Comparison of ENCODE assay signal across 8 cellular contexts in genomic region chr3:184811999-184812844, GRCh38. TPM values are rescaled to one million over a fixed set of nuclear protein-coding genes. Genes with fewer than 3 reads are reported as not detected.
A peak's percentile ranks its signal among the peaks of the same experiment; 100 is the strongest.
DNase-seq lines count a peak whose midpoint lies in the region; ATAC-seq and TF ChIP-seq lines count a peak whose summit lies in the region.

Gene VPS8 (plus strand): TSS chr3:184812166. CDS start chr3:184824633, 12,467 bp downstream.

- H3K27me3 ChIP-seq in GM23248 (replicated peaks; ENCODE audit: insufficient read depth) (no peaks in the 10 kb centered on the region), fibroblast of lung (ENCODE audit: control insufficient read depth, insufficient read depth, low read length) (no peaks in the 10 kb centered on the region)

- peaks cover 4% of the 10 kb centered on the region for H3K27me3 Mint-ChIP-seq in activated T-helper 1 cell treated with anti-CD3 and anti-CD28 coated beads, Interleukin-12 subunit alpha, Interleukin-12 subunit beta, Interleukin-2, Interleukin-4 antibody, amounts not matched to agents 30 ng/mL and 10 ng/mL and 1 ng/mL, durations not matched to agents 14 hours and 24 hours and 36 hours (ENCODE audit: insufficient read depth)
- peaks cover 0 to 3% (median 0%) of the 10 kb centered on the region in 5 donors for H3K27me3 Mint-ChIP-seq in naive thymus-derived CD8-positive, alpha-beta T cell

- ATAC-seq in naive thymus-derived CD8-positive, alpha-beta T cell, result peak; percentile 82 to 83

- H3K9me3 ChIP-seq in GM23248 (ENCODE audit: low read depth), result no peaks in the 10 kb centered on the region
- H3K9me3 ChIP-seq in fibroblast of lung (ENCODE audit: control insufficient read depth, insufficient read depth, low read depth, low read length), result no peaks in the 10 kb centered on the region

- H4K20me1 ChIP-seq in GM23248 (ENCODE audit: insufficient read depth), result no peaks in the 10 kb centered on the region
- no peaks in the 10 kb centered on the region for H4K20me1 ChIP-seq in fibroblast of lung (ENCODE audit: control insufficient read depth, extremely low read depth, insufficient read depth, low read length)

- peak within 1 kb of the TSS; percentile 79 for H3K9ac ChIP-seq in GM23248
- peak within 1 kb of the TSS; percentile 76 for H3K9ac ChIP-seq in fibroblast of lung (ENCODE audit: insufficient read depth, low read length)

- H3K4me1 ChIP-seq in GM23248 (ENCODE audit: insufficient read depth) (peaks cover 6% of the 10 kb centered on the region; the same call in 1 of the 2 replicates), fibroblast of lung (ENCODE audit: control insufficient read depth, extremely low read depth, insufficient read depth, low read length) (peaks cover 7% of the 10 kb centered on the region)

- peaks cover 75% of the 10 kb centered on the region for H3K4me1 Mint-ChIP-seq in activated T-helper 1 cell treated with anti-CD3 and anti-CD28 coated beads, Interleukin-12 subunit alpha, Interleukin-12 subunit beta, Interleukin-2, Interleukin-4 antibody, amounts not matched to agents 30 ng/mL and 10 ng/mL and 1 ng/mL, durations not matched to agents 14 hours and 24 hours and 36 hours (ENCODE audit: low read depth)
- peaks cover 22 to 59% (median 52%) of the 10 kb centered on the region in 4 donors for H3K4me1 Mint-ChIP-seq in naive thymus-derived CD8-positive, alpha-beta T cell

- peak within 1 kb of the TSS; percentile 94 for H3K4me3 Mint-ChIP-seq in activated T-helper 1 cell treated with anti-CD3 and anti-CD28 coated beads, Interleukin-12 subunit alpha, Interleukin-12 subunit beta, Interleukin-2, Interleukin-4 antibody, amounts not matched to agents 30 ng/mL and 10 ng/mL and 1 ng/mL, durations not matched to agents 14 hours and 24 hours and 36 hours
- peak within 1 kb of the TSS; percentile 92 to 100 (median 96) for H3K4me3 Mint-ChIP-seq in naive thymus-derived CD8-positive, alpha-beta T cell

- WGBS in GM23248 (ENCODE audit: low coverage in 1 of 2, low lambda C conversion rate in 2 of 2, missing lambda C conversion rate in 2 of 2), 2 experiments, result 0 to 1% methylated on average over 61 of the region's 62 CpGs

- no peaks in the 10 kb centered on the region for H3K9me3 Mint-ChIP-seq in activated T-helper 1 cell treated with anti-CD3 and anti-CD28 coated beads, Interleukin-12 subunit alpha, Interleukin-12 subunit beta, Interleukin-2, Interleukin-4 antibody, amounts not matched to agents 30 ng/mL and 10 ng/mL and 1 ng/mL, durations not matched to agents 14 hours and 24 hours and 36 hours
- peaks cover 0 to 4% (median 0%) of the 10 kb centered on the region in 9 donors for H3K9me3 Mint-ChIP-seq in naive thymus-derived CD8-positive, alpha-beta T cell

- in situ Hi-C loops in GM23248 (cut with MboI), result no loop called here

- TF ChIP-seq CTCF in fibroblast of lung (conservative IDR thresholded peaks at IDR 0.05 in 1 of 2, IDR thresholded peaks at IDR 0.05 in 1 of 2; ENCODE audit: low read depth in 1 of 2, low read length in 2 of 2), result peak; percentile 42 to 55

- H3K4me2 ChIP-seq in GM23248 (ENCODE audit: unreplicated experiment) (peak within 1 kb of the TSS; percentile 94), fibroblast of lung (ENCODE audit: extremely low read depth, insufficient read depth, low read length) (peak within 1 kb of the TSS; percentile 98)

- POLR2A ChIA-PET in naive thymus-derived CD8-positive, alpha-beta T cell (lab: Charles Lee), result interaction anchor here (0.5 to 1.0 kb wide), 6 partner anchors 12 to 450 kb away, joined by 3 to 4 read pairs (median 3); partner anchors contain the start of genes CLCN2, EPHB3 and POLR2H

- DNase-seq in EH (ENCODE audit: low read depth), result peak; percentile 97
- peak; percentile 98 for DNase-seq in GM23248
- DNase-seq in Kasumi-1 (lab: John Stamatoyannopoulos, UW), result peak; percentile 93 to 97
- peak; percentile 96 for DNase-seq in RKO (ENCODE audit: low spot score)
- DNase-seq in activated T-helper 1 cell treated with anti-CD3 and anti-CD28 coated beads, Interleukin-12 subunit alpha, Interleukin-12 subunit beta, Interleukin-2, Interleukin-4 antibody, amounts not matched to agents 30 ng/mL and 10 ng/mL and 1 ng/mL, durations not matched to agents 14 hours and 24 hours and 36 hours (ENCODE audit: low spot score), result peak; percentile 96
- peak; percentile 91 to 95 for DNase-seq in fibroblast of lung (ENCODE audit: low read depth in 2 of 2)
- DNase-seq in naive thymus-derived CD8-positive, alpha-beta T cell, result peak; percentile 94 to 98 (median 96)
- peak; percentile 91 to 96 (median 94) for DNase-seq in stimulated activated naive CD4-positive, alpha-beta T cell (lab: John Stamatoyannopoulos, UW)

- peak within 1 kb of the TSS; percentile 90 for H3K4me3 ChIP-seq in GM23248
- H3K4me3 ChIP-seq in fibroblast of lung (replicated peaks in 1 of 4; ENCODE audit: control extremely low read depth in 1 of 4, insufficient read depth in 1 of 4, low read depth in 3 of 4, low read length in 4 of 4), result peak within 1 kb of the TSS; percentile 88 to 95 (median 92)

- H3F3A ChIP-seq in GM23248 (ENCODE audit: insufficient read depth), result no peaks in the 10 kb centered on the region

- H3K27ac ChIP-seq in GM23248 (peak within 1 kb of the TSS; percentile 18; the same call in 1 of the 2 replicates), fibroblast of lung (ENCODE audit: insufficient read depth, low read length) (peak within 1 kb of the TSS; percentile 72)

- H2AFZ ChIP-seq in GM23248 (peak within 1 kb of the TSS; percentile 97), fibroblast of lung (ENCODE audit: low read length) (peak within 1 kb of the TSS; percentile 93)

- H3K36me3 ChIP-seq in GM23248 (ENCODE audit: low read depth), result no peaks in the 10 kb centered on the region
- H3K36me3 ChIP-seq in fibroblast of lung (ENCODE audit: control insufficient read depth, insufficient read depth, low read length), result peaks cover 2% of the 10 kb centered on the region

- intact Hi-C loops in activated T-helper 1 cell treated with anti-CD3 and anti-CD28 coated beads, Interleukin-12 subunit alpha, Interleukin-12 subunit beta, Interleukin-2, Interleukin-4 antibody, amounts not matched to agents 30 ng/mL and 10 ng/mL and 1 ng/mL, durations not matched to agents 14 hours and 24 hours and 36 hours (cut with micrococcal nuclease), result loop anchor here (1.0 to 10.0 kb wide), 11 partner anchors 99 to 1963 kb away; partner anchors contain the start of genes ABCC5, ALG3, EEF1AKMT4 and EPHB3

- peak within 1 kb of the TSS; percentile 95 for H3K27ac Mint-ChIP-seq in activated T-helper 1 cell treated with anti-CD3 and anti-CD28 coated beads, Interleukin-12 subunit alpha, Interleukin-12 subunit beta, Interleukin-2, Interleukin-4 antibody, amounts not matched to agents 30 ng/mL and 10 ng/mL and 1 ng/mL, durations not matched to agents 14 hours and 24 hours and 36 hours
- peak within 1 kb of the TSS; percentile 95 to 100 (median 98) for H3K27ac Mint-ChIP-seq in naive thymus-derived CD8-positive, alpha-beta T cell

- H3K79me2 ChIP-seq in GM23248 (ENCODE audit: insufficient read depth) (peaks cover 39% of the 10 kb centered on the region), fibroblast of lung (ENCODE audit: control insufficient read depth, insufficient read depth, low read length) (peaks cover 13% of the 10 kb centered on the region)

- no peaks in the 10 kb centered on the region for H3K9me2 ChIP-seq in GM23248 (ENCODE audit: insufficient read depth)

- H3K36me3 Mint-ChIP-seq in activated T-helper 1 cell treated with anti-CD3 and anti-CD28 coated beads, Interleukin-12 subunit alpha, Interleukin-12 subunit beta, Interleukin-2, Interleukin-4 antibody, amounts not matched to agents 30 ng/mL and 10 ng/mL and 1 ng/mL, durations not matched to agents 14 hours and 24 hours and 36 hours (ENCODE audit: low read depth), result peaks cover 10% of the 10 kb centered on the region
- H3K36me3 Mint-ChIP-seq in naive thymus-derived CD8-positive, alpha-beta T cell, result peaks cover 0 to 12% (median 5%) of the 10 kb centered on the region in 3 donors

RNA-seq across cellular contexts. Expression of gene VPS8, which starts in this region (rescaled TPM):
- 36.4 and 45.5 TPM in 2 replicates for total RNA-seq in GM23248 (2014; rRNA removed; shearing (Covaris generic))
- polyA plus RNA-seq in GM23248 (2016; fragmentation: Nextera tagmentation; extraction: Ambion mirVana) (17.0 and 17.8 TPM in 2 replicates), fibroblast of lung (21.4 and 24.9 TPM in 2 replicates)
- 37.8 and 40.3 TPM in 2 replicates for total RNA-seq in activated T-helper 1 cell treated with anti-CD3 and anti-CD28 coated beads, Interleukin-12 subunit alpha, Interleukin-12 subunit beta, Interleukin-2, Interleukin-4 antibody, amounts not matched to agents 30 ng/mL and 10 ng/mL and 1 ng/mL, durations not matched to agents 14 hours and 24 hours and 36 hours
- 78.6 and 99.4 TPM in 2 replicates for total RNA-seq in fibroblast of lung
- 14.7 and 15.6 TPM in 2 replicates for polyA plus RNA-seq in fibroblast of lung (2012)
- 11.5 and 31.2 TPM in 2 replicates for polyA minus RNA-seq in fibroblast of lung (ENCODE audit: low replicate concordance)
- 100 to 1,000 TPM; 102 to 105 TPM for total RNA-seq in naive thymus-derived CD8-positive, alpha-beta T cell
- polyA plus RNA-seq in naive thymus-derived CD8-positive, alpha-beta T cell, result 10 to 100 TPM; 19.0 to 30.8 (median 23.9) TPM

Comparison
In these comparisons a context has a peak if more than half of its experiments do, and no peak if none do; other contexts are left out.
1. Peak in every context shown above with its lines: DNase-seq, ATAC-seq, H3K4me3 ChIP-seq and H3K27ac ChIP-seq.